9 cellular contexts compared by ENCODE assay signal in the genomic region with DNA sequence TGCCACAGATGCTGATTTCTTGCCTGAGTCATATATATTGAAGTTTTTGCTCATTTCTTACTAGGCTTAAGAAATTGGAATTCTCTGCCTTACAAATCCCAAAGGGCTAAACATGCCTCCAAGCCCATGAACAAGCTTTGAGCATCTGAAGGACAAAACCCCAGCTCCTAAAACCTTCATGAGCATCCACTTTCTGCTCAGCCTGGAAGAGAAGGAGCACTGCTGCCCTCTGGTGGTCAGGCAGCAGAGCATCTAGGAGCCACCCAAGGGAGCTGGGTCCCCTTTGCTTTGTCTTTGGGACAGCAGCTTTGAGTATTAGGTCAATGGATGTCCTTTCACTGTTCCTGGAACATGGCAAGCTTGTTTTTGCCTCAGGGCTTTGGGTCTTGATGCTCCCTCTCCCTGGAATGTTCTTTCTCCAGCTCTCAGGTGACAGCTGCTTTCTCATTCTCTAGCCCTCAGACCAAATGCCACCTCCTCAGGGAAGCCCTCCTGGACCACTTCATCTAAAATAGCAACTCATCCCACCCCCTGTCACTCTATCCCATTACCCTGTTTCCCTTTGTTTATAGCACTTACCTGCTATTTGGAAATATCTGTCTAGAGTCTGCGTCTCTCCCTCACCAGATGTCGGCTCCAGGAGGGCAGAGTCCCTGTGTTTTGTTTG. TPM values are rescaled to one million over a fixed set of nuclear protein-coding genes. Genes with fewer than 3 reads are reported as not detected.
A peak's percentile ranks its signal among the peaks of the same experiment; 100 is the strongest.
DNase-seq lines count a peak whose midpoint lies in the region; ATAC-seq and TF ChIP-seq lines count a peak whose summit lies in the region.
"Had no signal": no experiment of that assay in that cellular context is flagged by ENCODE, and none has a peak within 500 bp of the region (broad histone marks: within the 10 kb centered on the region; RNA-seq: fewer than 3 reads in every experiment).

No MANE protein-coding gene starts in this region.

- peaks cover 16 to 25% of the 10 kb centered on the region in 2 donors for H3K9me3 Mint-ChIP-seq in activated T-cell treated with anti-CD3 and anti-CD28 coated beads, Interleukin-2, amount 50 U/mL, for 72 hours
- peaks cover 6% of the 10 kb centered on the region for H3K9me3 Mint-ChIP-seq in neural progenitor cell
- peaks cover 21 to 23% of the 10 kb centered on the region in 2 donors for H3K9me3 Mint-ChIP-seq in stimulated activated naive CD8-positive, alpha-beta T cell treated with anti-CD3 and anti-CD28 coated beads, Interleukin-15, amount 100 ng/mL, for 72 hours

- H3K4me3 ChIP-seq in fibroblast of pulmonary artery (replicated peaks; ENCODE audit: low read depth, low read length) (no peak overlapping the region), neural progenitor cell (no peak overlapping the region)

- H3K27me3 ChIP-seq in neural progenitor cell = no peaks in the 10 kb centered on the region

- H3F3A ChIP-seq in neural progenitor cell (ENCODE audit: low read depth) = peaks cover 19% of the 10 kb centered on the region

- peaks cover 7% of the 10 kb centered on the region for H3K4me1 ChIP-seq in neural progenitor cell

- H3K27me3 Mint-ChIP-seq in activated T-cell treated with anti-CD3 and anti-CD28 coated beads, Interleukin-2, amount 50 U/mL, for 72 hours (ENCODE audit: low read depth) = no peaks in the 10 kb centered on the region
- H3K27me3 Mint-ChIP-seq in neural progenitor cell (ENCODE audit: insufficient read depth, low read depth) = peaks cover 14% of the 10 kb centered on the region
- H3K27me3 Mint-ChIP-seq in stimulated activated naive CD8-positive, alpha-beta T cell treated with anti-CD3 and anti-CD28 coated beads, Interleukin-15, amount 100 ng/mL, for 72 hours = no peaks in the 10 kb centered on the region

- H3K27ac ChIP-seq in neural progenitor cell = no peak overlapping the region
- H3K27ac ChIP-seq: epithelial cell of prostate had no signal

- H3K9ac ChIP-seq in neural progenitor cell = no peak overlapping the region

- H3K4me1 Mint-ChIP-seq in activated T-cell treated with anti-CD3 and anti-CD28 coated beads, Interleukin-2, amount 50 U/mL, for 72 hours (ENCODE audit: low read depth) = no peaks in the 10 kb centered on the region
- H3K4me1 Mint-ChIP-seq in neural progenitor cell = peaks cover 14% of the 10 kb centered on the region
- H3K4me1 Mint-ChIP-seq in stimulated activated naive CD8-positive, alpha-beta T cell treated with anti-CD3 and anti-CD28 coated beads, Interleukin-15, amount 100 ng/mL, for 72 hours = no peaks in the 10 kb centered on the region

- no peak overlapping the region for H3K4me2 ChIP-seq in neural progenitor cell

- H3K36me3 ChIP-seq in neural progenitor cell = no peaks in the 10 kb centered on the region

- TF ChIP-seq CTCF in fibroblast of pulmonary artery (IDR thresholded peaks at IDR 0.05; ENCODE audit: low read length, missing control alignments) = peak; percentile 100
- peak; percentile 97 for TF ChIP-seq CTCF in neural progenitor cell (IDR thresholded peaks at IDR 0.05)

- ATAC-seq in activated T-cell treated with anti-CD3 and anti-CD28 coated beads, Interleukin-2, amount 50 U/mL, for 72 hours (replicated peaks in 1 of 2) = peak; percentile 81 to 83
- ATAC-seq in stimulated activated naive CD8-positive, alpha-beta T cell treated with anti-CD3 and anti-CD28 coated beads, Interleukin-15, amount 100 ng/mL, for 72 hours = peak; percentile 83
- ATAC-seq in HG02678 (IDR thresholded peaks at IDR 0.05; ENCODE audit: unreplicated experiment) = no peak

- no peaks in the 10 kb centered on the region for H3K36me3 Mint-ChIP-seq in activated T-cell treated with anti-CD3 and anti-CD28 coated beads, Interleukin-2, amount 50 U/mL, for 72 hours (ENCODE audit: insufficient read depth in 2 of 2)
- H3K36me3 Mint-ChIP-seq in neural progenitor cell = no peaks in the 10 kb centered on the region

- H4K20me1 ChIP-seq in neural progenitor cell (ENCODE audit: low read depth) = no peaks in the 10 kb centered on the region

- in situ Hi-C loops in G401 (cut with HindIII; ENCODE audit: low sequenced_read_pairs) = no loop called here

- no peak overlapping the region for H3K27ac Mint-ChIP-seq in activated T-cell treated with anti-CD3 and anti-CD28 coated beads, Interleukin-2, amount 50 U/mL, for 72 hours
- peak overlapping the region; percentile 3 for H3K27ac Mint-ChIP-seq in neural progenitor cell
- no peak overlapping the region for H3K27ac Mint-ChIP-seq in stimulated activated naive CD8-positive, alpha-beta T cell treated with anti-CD3 and anti-CD28 coated beads, Interleukin-15, amount 100 ng/mL, for 72 hours

- H3K9me3 ChIP-seq in neural progenitor cell (ENCODE audit: low read depth) = no peaks in the 10 kb centered on the region

- H2AFZ ChIP-seq in neural progenitor cell (replicated peaks) = no peak overlapping the region

- H3K79me2 ChIP-seq in neural progenitor cell (ENCODE audit: low read depth) = no peaks in the 10 kb centered on the region

- H3K4me3 Mint-ChIP-seq in activated T-cell treated with anti-CD3 and anti-CD28 coated beads, Interleukin-2, amount 50 U/mL, for 72 hours = no peak overlapping the region
- no peak overlapping the region for H3K4me3 Mint-ChIP-seq in neural progenitor cell
- no peak overlapping the region for H3K4me3 Mint-ChIP-seq in stimulated activated naive CD8-positive, alpha-beta T cell treated with anti-CD3 and anti-CD28 coated beads, Interleukin-15, amount 100 ng/mL, for 72 hours

- DNase-seq in G401 (ENCODE audit: low spot score) = peak; percentile 85
- peak; percentile 80 for DNase-seq in LoVo (ENCODE audit: low spot score)
- peak; percentile 81 for DNase-seq in RKO (ENCODE audit: low spot score)
- DNase-seq in activated T-cell treated with anti-CD3 and anti-CD28 coated beads, Interleukin-2, amount 50 U/mL, for 72 hours = peak; percentile 77 to 81
- peak; percentile 88 for DNase-seq in fibroblast of pulmonary artery (ENCODE audit: low read depth)
- DNase-seq in neural progenitor cell (ENCODE audit: low spot score) = peak; percentile 86
- peak; percentile 71 to 72 for DNase-seq in stimulated activated naive CD8-positive, alpha-beta T cell treated with anti-CD3 and anti-CD28 coated beads, Interleukin-15, amount 100 ng/mL, for 72 hours

RNA-seq across cellular contexts. Expression of a gene that starts 25.7 kb away (rescaled TPM):
- 0.85 TPM in 1 of 2 replicates, not detected in the other for total RNA-seq in G401 (2014; rRNA removed; shearing (Covaris generic))
- not detected for total RNA-seq in activated T-cell treated with anti-CD3 and anti-CD28 coated beads, Interleukin-2, amount 50 U/mL, for 72 hours
- total RNA-seq in neural progenitor cell (ENCODE audit: low replicate concordance) = 0.22 TPM in 1 of 2 replicates, not detected in the other

RNA-seq across cellular contexts. Expression of a gene that starts 34.2 kb away (rescaled TPM):
- total RNA-seq in G401 (2014; rRNA removed; shearing (Covaris generic)) = not detected in 2 replicates
- not detected for total RNA-seq in activated T-cell treated with anti-CD3 and anti-CD28 coated beads, Interleukin-2, amount 50 U/mL, for 72 hours
- total RNA-seq in neural progenitor cell (ENCODE audit: low replicate concordance) = not detected in 2 replicates

RNA-seq across cellular contexts. Expression of a gene that starts 46.2 kb away (rescaled TPM):
- not detected in 2 replicates for total RNA-seq in G401 (2014; rRNA removed; shearing (Covaris generic))
- total RNA-seq in activated T-cell treated with anti-CD3 and anti-CD28 coated beads, Interleukin-2, amount 50 U/mL, for 72 hours = not detected
- not detected in 2 replicates for total RNA-seq in neural progenitor cell (ENCODE audit: low replicate concordance)
